In the genomic region with DNA sequence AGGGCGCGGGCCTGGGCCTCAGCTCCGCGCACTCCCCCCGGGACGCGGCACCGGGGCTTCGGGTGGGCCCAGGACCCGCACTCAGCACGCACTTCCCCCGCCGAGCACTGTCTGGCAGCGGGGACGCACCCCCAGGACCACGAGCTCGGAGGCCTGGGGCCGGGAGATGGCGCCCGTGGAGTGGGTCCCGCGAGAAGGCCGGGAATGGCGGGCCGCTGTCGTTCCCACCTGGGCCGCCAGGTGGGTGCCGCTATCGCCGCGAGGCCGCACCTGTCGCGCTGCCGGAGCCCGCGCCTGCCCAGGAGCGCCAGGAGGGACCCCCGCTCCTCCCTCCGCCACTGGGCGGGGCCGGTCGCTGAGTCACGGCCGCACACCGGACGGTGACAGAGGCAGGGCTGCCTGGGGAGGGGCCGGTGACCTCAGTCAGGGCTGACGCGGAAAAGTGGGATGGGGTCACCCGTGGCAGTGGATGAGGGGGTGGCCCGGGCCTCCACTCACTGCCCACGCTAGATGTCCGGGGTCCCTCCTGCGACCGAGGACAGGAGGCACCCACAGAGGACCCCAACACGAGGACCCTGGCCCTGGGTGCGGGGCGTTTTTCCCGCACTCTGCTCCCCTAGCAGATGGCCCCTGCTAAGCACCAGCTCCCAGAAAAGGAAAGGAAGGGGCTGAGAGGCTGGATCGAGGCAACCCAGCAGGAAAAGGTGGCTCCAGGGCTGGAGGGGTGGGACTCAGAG, we compare ENCODE assay signal across 1 cellular context.
TF ChIP-seq lines count a peak whose summit lies in the region.

No MANE protein-coding gene starts in this region.

TF ChIP-seq in K562, 482 proteins besides CTCF, POLR2A, EP300 and RAD21 (continued from another document and continues in another):
- TF ChIP-seq, protein P1, sequence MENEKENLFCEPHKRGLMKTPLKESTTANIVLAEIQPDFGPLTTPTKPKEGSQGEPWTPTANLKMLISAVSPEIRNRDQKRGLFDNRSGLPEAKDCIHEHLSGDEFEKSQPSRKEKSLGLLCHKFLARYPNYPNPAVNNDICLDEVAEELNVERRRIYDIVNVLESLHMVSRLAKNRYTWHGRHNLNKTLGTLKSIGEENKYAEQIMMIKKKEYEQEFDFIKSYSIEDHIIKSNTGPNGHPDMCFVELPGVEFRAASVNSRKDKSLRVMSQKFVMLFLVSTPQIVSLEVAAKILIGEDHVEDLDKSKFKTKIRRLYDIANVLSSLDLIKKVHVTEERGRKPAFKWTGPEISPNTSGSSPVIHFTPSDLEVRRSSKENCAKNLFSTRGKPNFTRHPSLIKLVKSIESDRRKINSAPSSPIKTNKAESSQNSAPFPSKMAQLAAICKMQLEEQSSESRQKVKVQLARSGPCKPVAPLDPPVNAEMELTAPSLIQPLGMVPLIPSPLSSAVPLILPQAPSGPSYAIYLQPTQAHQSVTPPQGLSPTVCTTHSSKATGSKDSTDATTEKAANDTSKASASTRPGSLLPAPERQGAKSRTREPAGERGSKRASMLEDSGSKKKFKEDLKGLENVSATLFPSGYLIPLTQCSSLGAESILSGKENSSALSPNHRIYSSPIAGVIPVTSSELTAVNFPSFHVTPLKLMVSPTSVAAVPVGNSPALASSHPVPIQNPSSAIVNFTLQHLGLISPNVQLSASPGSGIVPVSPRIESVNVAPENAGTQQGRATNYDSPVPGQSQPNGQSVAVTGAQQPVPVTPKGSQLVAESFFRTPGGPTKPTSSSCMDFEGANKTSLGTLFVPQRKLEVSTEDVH (IDR thresholded peaks at IDR 0.05; ENCODE audit: low read depth, partially characterized antibody) = no peak
- TF ChIP-seq CBX2 (IDR thresholded peaks at IDR 0.05; ENCODE audit: insufficient read depth, low read length, poor library complexity, severe bottlenecking) (no peak), MCM5 (IDR thresholded peaks at IDR 0.05; ENCODE audit: low read depth) (no peak), ZNF12 (CRISPR knock-in tag; IDR thresholded peaks at IDR 0.05) (no peak), NFE2 (IDR thresholded peaks at IDR 0.05; ENCODE audit: low read depth) (peak; percentile 88), KDM4B (IDR thresholded peaks at IDR 0.05; ENCODE audit: borderline replicate concordance in 2 of 2, low read depth in 1 of 2) (no peak), THRAP3 (IDR thresholded peaks at IDR 0.05; ENCODE audit: borderline replicate concordance) (no peak), PCBP2 (IDR thresholded peaks at IDR 0.05; ENCODE audit: low read depth, low read length, poor library complexity, severe bottlenecking) (no peak), SOX6 (IDR thresholded peaks at IDR 0.05) (0 out of 2 replicates have a peak, but pooled peaks have one; percentile 19), HNRNPUL1 (IDR thresholded peaks at IDR 0.05; ENCODE audit: low read length) (no peak), ZNF507 (tag; conservative IDR thresholded peaks at IDR 0.05) (no peak), ELF2 (CRISPR knock-in tag; IDR thresholded peaks at IDR 0.05) (no peak), NELFE (IDR thresholded peaks at IDR 0.05; ENCODE audit: insufficient read depth, insufficient read length) (no peak), HIVEP1 (CRISPR knock-in tag; IDR thresholded peaks at IDR 0.05) (no peak), SMARCB1 (IDR thresholded peaks at IDR 0.05; ENCODE audit: insufficient read length, low read depth) (no peak), FOXP1 (CRISPR knock-in tag; IDR thresholded peaks at IDR 0.05) (no peak; the same call in 1 of the 2 replicates), POLR3G (IDR thresholded peaks at IDR 0.05; ENCODE audit: extremely low read depth, insufficient read length, insufficient replicate concordance) (no peak), GTF2E2 (tag; IDR thresholded peaks at IDR 0.05) (no peak), ZNF668 (CRISPR knock-in tag; IDR thresholded peaks at IDR 0.05) (no peak), POLR3A (IDR thresholded peaks at IDR 0.05; ENCODE audit: borderline replicate concordance, extremely low read depth, insufficient read depth, insufficient read length) (no peak), RBM39 (optimal IDR thresholded peaks at IDR 0.05; ENCODE audit: low read depth, low read length) (no peak), HDAC1 (IDR thresholded peaks at IDR 0.05) (peak in 1 of 2 experiments; percentile 62; a peak in 1 of 4 replicates), ZBTB7A (IDR thresholded peaks at IDR 0.05; ENCODE audit: borderline replicate concordance, control insufficient read depth, low read depth, low read length) (peak; percentile 83), XRCC5 (IDR thresholded peaks at IDR 0.05; ENCODE audit: low read depth, low read length) (0 out of 2 replicates have a peak, but pooled peaks have one; percentile 44), MCM7 (IDR thresholded peaks at IDR 0.05) (no peak), ZKSCAN3 (CRISPR knock-in tag; IDR thresholded peaks at IDR 0.05) (no peak), ETV1 (tag; conservative IDR thresholded peaks at IDR 0.05; ENCODE audit: low read depth) (no peak), NR1H2 (CRISPR knock-in tag; IDR thresholded peaks at IDR 0.05) (no peak)
- TF ChIP-seq, protein P2, sequence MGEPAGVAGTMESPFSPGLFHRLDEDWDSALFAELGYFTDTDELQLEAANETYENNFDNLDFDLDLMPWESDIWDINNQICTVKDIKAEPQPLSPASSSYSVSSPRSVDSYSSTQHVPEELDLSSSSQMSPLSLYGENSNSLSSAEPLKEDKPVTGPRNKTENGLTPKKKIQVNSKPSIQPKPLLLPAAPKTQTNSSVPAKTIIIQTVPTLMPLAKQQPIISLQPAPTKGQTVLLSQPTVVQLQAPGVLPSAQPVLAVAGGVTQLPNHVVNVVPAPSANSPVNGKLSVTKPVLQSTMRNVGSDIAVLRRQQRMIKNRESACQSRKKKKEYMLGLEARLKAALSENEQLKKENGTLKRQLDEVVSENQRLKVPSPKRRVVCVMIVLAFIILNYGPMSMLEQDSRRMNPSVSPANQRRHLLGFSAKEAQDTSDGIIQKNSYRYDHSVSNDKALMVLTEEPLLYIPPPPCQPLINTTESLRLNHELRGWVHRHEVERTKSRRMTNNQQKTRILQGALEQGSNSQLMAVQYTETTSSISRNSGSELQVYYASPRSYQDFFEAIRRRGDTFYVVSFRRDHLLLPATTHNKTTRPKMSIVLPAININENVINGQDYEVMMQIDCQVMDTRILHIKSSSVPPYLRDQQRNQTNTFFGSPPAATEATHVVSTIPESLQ (CRISPR knock-in tag; IDR thresholded peaks at IDR 0.05) = no peak
- TF ChIP-seq, protein P3, sequence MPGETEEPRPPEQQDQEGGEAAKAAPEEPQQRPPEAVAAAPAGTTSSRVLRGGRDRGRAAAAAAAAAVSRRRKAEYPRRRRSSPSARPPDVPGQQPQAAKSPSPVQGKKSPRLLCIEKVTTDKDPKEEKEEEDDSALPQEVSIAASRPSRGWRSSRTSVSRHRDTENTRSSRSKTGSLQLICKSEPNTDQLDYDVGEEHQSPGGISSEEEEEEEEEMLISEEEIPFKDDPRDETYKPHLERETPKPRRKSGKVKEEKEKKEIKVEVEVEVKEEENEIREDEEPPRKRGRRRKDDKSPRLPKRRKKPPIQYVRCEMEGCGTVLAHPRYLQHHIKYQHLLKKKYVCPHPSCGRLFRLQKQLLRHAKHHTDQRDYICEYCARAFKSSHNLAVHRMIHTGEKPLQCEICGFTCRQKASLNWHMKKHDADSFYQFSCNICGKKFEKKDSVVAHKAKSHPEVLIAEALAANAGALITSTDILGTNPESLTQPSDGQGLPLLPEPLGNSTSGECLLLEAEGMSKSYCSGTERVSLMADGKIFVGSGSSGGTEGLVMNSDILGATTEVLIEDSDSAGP (CRISPR knock-in tag; IDR thresholded peaks at IDR 0.05) = no peak
- TF ChIP-seq, protein P4, sequence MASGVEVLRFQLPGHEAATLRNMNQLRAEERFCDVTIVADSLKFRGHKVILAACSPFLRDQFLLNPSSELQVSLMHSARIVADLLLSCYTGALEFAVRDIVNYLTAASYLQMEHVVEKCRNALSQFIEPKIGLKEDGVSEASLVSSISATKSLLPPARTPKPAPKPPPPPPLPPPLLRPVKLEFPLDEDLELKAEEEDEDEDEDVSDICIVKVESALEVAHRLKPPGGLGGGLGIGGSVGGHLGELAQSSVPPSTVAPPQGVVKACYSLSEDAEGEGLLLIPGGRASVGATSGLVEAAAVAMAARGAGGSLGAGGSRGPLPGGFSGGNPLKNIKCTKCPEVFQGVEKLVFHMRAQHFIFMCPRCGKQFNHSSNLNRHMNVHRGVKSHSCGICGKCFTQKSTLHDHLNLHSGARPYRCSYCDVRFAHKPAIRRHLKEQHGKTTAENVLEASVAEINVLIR (CRISPR knock-in tag; IDR thresholded peaks at IDR 0.05) = no peak
- TF ChIP-seq, protein P5, sequence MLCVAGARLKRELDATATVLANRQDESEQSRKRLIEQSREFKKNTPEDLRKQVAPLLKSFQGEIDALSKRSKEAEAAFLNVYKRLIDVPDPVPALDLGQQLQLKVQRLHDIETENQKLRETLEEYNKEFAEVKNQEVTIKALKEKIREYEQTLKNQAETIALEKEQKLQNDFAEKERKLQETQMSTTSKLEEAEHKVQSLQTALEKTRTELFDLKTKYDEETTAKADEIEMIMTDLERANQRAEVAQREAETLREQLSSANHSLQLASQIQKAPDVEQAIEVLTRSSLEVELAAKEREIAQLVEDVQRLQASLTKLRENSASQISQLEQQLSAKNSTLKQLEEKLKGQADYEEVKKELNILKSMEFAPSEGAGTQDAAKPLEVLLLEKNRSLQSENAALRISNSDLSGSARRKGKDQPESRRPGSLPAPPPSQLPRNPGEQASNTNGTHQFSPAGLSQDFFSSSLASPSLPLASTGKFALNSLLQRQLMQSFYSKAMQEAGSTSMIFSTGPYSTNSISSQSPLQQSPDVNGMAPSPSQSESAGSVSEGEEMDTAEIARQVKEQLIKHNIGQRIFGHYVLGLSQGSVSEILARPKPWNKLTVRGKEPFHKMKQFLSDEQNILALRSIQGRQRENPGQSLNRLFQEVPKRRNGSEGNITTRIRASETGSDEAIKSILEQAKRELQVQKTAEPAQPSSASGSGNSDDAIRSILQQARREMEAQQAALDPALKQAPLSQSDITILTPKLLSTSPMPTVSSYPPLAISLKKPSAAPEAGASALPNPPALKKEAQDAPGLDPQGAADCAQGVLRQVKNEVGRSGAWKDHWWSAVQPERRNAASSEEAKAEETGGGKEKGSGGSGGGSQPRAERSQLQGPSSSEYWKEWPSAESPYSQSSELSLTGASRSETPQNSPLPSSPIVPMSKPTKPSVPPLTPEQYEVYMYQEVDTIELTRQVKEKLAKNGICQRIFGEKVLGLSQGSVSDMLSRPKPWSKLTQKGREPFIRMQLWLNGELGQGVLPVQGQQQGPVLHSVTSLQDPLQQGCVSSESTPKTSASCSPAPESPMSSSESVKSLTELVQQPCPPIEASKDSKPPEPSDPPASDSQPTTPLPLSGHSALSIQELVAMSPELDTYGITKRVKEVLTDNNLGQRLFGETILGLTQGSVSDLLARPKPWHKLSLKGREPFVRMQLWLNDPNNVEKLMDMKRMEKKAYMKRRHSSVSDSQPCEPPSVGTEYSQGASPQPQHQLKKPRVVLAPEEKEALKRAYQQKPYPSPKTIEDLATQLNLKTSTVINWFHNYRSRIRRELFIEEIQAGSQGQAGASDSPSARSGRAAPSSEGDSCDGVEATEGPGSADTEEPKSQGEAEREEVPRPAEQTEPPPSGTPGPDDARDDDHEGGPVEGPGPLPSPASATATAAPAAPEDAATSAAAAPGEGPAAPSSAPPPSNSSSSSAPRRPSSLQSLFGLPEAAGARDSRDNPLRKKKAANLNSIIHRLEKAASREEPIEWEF (CRISPR knock-in tag; IDR thresholded peaks at IDR 0.05) = no peak
- TF ChIP-seq, protein P6, sequence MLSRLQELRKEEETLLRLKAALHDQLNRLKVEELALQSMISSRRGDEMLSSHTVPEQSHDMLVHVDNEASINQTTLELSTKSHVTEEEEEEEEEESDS (CRISPR knock-in tag; IDR thresholded peaks at IDR 0.05) = no peak
- TF ChIP-seq, protein P7, sequence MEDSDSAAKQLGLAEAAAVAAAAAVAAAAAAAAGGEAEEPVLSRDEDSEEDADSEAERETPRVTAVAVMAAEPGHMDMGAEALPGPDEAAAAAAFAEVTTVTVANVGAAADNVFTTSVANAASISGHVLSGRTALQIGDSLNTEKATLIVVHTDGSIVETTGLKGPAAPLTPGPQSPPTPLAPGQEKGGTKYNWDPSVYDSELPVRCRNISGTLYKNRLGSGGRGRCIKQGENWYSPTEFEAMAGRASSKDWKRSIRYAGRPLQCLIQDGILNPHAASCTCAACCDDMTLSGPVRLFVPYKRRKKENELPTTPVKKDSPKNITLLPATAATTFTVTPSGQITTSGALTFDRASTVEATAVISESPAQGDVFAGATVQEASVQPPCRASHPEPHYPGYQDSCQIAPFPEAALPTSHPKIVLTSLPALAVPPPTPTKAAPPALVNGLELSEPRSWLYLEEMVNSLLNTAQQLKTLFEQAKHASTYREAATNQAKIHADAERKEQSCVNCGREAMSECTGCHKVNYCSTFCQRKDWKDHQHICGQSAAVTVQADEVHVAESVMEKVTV (CRISPR knock-in tag; IDR thresholded peaks at IDR 0.05) = no peak
- TF ChIP-seq, protein P8, sequence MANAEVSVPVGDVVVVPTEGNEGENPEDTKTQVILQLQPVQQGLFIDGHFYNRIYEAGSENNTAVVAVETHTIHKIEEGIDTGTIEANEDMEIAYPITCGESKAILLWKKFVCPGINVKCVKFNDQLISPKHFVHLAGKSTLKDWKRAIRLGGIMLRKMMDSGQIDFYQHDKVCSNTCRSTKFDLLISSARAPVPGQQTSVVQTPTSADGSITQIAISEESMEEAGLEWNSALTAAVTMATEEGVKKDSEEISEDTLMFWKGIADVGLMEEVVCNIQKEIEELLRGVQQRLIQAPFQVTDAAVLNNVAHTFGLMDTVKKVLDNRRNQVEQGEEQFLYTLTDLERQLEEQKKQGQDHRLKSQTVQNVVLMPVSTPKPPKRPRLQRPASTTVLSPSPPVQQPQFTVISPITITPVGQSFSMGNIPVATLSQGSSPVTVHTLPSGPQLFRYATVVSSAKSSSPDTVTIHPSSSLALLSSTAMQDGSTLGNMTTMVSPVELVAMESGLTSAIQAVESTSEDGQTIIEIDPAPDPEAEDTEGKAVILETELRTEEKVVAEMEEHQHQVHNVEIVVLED (CRISPR knock-in tag; IDR thresholded peaks at IDR 0.05) = no peak
- TF ChIP-seq, protein P9, sequence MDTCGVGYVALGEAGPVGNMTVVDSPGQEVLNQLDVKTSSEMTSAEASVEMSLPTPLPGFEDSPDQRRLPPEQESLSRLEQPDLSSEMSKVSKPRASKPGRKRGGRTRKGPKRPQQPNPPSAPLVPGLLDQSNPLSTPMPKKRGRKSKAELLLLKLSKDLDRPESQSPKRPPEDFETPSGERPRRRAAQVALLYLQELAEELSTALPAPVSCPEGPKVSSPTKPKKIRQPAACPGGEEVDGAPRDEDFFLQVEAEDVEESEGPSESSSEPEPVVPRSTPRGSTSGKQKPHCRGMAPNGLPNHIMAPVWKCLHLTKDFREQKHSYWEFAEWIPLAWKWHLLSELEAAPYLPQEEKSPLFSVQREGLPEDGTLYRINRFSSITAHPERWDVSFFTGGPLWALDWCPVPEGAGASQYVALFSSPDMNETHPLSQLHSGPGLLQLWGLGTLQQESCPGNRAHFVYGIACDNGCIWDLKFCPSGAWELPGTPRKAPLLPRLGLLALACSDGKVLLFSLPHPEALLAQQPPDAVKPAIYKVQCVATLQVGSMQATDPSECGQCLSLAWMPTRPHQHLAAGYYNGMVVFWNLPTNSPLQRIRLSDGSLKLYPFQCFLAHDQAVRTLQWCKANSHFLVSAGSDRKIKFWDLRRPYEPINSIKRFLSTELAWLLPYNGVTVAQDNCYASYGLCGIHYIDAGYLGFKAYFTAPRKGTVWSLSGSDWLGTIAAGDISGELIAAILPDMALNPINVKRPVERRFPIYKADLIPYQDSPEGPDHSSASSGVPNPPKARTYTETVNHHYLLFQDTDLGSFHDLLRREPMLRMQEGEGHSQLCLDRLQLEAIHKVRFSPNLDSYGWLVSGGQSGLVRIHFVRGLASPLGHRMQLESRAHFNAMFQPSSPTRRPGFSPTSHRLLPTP (IDR thresholded peaks at IDR 0.05; ENCODE audit: borderline replicate concordance, extremely low read depth, insufficient read length) = no peak
- TF ChIP-seq, protein P10, sequence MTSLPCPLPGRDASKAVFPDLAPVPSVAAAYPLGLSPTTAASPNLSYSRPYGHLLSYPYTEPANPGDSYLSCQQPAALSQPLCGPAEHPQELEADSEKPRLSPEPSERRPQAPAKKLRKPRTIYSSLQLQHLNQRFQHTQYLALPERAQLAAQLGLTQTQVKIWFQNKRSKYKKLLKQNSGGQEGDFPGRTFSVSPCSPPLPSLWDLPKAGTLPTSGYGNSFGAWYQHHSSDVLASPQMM (CRISPR knock-in tag; IDR thresholded peaks at IDR 0.05) = no peak
